15 cellular contexts compared by ENCODE assay signal in genomic region chr1:156176610-156177210, GRCh38.
"Had no signal": no experiment of that assay in that cellular context is flagged by ENCODE, and none has a peak within 500 bp of the region (broad histone marks: within the 10 kb centered on the region; RNA-seq: fewer than 3 reads in every experiment).

No MANE protein-coding gene starts in this region.

- H3K9me3 Mint-ChIP-seq: stimulated activated memory B cell treated with anti-CD40 and anti-IgM and Interleukin-4, amounts not matched to agents 10 μg/mL and 1 μg/mL and 100 μg/mL, for 72 hours had no signal

- H3K9me3 ChIP-seq: esophagus squamous epithelium, right atrium auricular region, transverse colon had no signal

- H3K36me3 ChIP-seq: brain microvascular endothelial cell, right atrium auricular region, transverse colon had no signal

- DNase-seq: activated CD4-positive, alpha-beta T cell treated with anti-CD3 and anti-CD28 coated beads, Interleukin-2, amount 50 U/mL, for 1 hour; activated CD4-positive, CD25-positive, alpha-beta regulatory T cell; activated effector memory CD4-positive, alpha-beta T cell treated with Interleukin-2 at 50 U/mL for 16 hours; activated T-cell treated with anti-CD3 and anti-CD28 coated beads, Interleukin-2, amount 50 U/mL, for 1 hour; amygdala; brain microvascular endothelial cell; esophagus squamous epithelium; foreskin fibroblast; substantia nigra; T-helper 2 cell; transverse colon had no signal

- H3K27me3 ChIP-seq: esophagus squamous epithelium, right atrium auricular region, transverse colon had no signal

- H3K4me3 Mint-ChIP-seq: activated naive CD8-positive, alpha-beta T cell; stimulated activated memory B cell treated with anti-CD40 and anti-IgM and Interleukin-4, amounts not matched to agents 10 μg/mL and 1 μg/mL and 100 μg/mL, for 72 hours had no signal

- ATAC-seq: stimulated activated memory B cell treated with anti-CD40 and anti-IgM and Interleukin-4, amounts not matched to agents 10 μg/mL and 1 μg/mL and 100 μg/mL, for 72 hours had no signal

- H3K4me3 ChIP-seq: esophagus squamous epithelium, right atrium auricular region, smooth muscle cell, transverse colon had no signal

- H3K27me3 Mint-ChIP-seq: activated naive CD8-positive, alpha-beta T cell had no signal

- H3K27ac Mint-ChIP-seq: activated naive CD8-positive, alpha-beta T cell; stimulated activated memory B cell treated with anti-CD40 and anti-IgM and Interleukin-4, amounts not matched to agents 10 μg/mL and 1 μg/mL and 100 μg/mL, for 72 hours had no signal

- H3K27ac ChIP-seq: brain microvascular endothelial cell, esophagus squamous epithelium, right atrium auricular region, transverse colon had no signal

- H3K4me1 ChIP-seq: esophagus squamous epithelium, right atrium auricular region, transverse colon had no signal
